2 cellular contexts compared by ENCODE assay signal in the genomic region with DNA sequence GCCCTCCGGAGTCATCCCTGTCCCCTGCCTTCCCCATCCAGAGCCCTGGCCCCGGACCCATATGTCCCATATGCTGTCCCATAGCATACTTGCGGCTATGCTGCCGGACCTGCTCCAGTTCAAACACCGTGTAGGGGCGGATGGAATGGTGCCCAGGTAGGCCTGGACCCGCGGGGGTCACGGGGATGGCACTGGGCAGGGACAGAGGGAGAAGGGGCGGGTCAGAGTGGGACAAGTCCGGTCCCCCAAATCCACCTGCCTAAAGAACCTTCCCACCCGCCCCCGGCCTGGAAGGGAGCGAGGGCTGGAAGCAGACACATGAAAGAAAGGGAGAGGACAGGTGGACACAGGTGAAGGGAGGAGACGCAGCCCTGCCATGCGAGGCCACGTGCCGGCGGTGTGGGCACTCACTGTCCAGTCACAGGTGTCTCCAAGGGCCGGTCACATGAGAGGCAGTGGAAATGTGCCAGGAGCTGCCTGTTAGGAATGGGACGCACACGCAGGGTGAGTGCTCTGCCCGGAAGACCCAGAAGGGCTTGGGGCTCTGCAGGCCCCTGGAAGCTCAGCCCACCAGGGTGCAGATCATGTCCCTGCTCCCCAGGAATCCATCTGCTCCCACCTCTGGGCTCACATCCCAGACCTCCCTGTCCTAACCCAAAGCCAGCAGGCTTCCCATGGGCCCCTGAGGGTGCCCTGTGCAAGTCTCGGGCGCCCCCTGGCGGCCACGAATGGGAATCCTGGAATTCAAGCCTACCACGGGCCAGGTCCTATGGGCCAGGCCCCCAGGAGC.
TF ChIP-seq lines count a peak whose summit lies in the region.

No MANE protein-coding gene starts in this region.

TF ChIP-seq in A549, 52 proteins besides CTCF, POLR2A, EP300 and RAD21 (continued from another document):
- TF ChIP-seq, protein P1, sequence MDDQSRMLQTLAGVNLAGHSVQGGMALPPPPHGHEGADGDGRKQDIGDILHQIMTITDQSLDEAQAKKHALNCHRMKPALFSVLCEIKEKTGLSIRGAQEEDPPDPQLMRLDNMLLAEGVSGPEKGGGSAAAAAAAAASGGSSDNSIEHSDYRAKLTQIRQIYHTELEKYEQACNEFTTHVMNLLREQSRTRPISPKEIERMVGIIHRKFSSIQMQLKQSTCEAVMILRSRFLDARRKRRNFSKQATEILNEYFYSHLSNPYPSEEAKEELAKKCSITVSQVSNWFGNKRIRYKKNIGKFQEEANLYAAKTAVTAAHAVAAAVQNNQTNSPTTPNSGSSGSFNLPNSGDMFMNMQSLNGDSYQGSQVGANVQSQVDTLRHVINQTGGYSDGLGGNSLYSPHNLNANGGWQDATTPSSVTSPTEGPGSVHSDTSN (IDR thresholded peaks at IDR 0.05) = no peak
TF ChIP-seq in A549: peak in this region for 3.

TF ChIP-seq in SK-N-SH treated with all-trans-retinoic acid at 6 μM for 48 hours, 23 proteins besides CTCF, POLR2A, EP300 and RAD21 (continued from another document):
- TF ChIP-seq GLIS3 (CRISPR knock-in tag; IDR thresholded peaks at IDR 0.05) = no peak
- TF ChIP-seq, protein P2, sequence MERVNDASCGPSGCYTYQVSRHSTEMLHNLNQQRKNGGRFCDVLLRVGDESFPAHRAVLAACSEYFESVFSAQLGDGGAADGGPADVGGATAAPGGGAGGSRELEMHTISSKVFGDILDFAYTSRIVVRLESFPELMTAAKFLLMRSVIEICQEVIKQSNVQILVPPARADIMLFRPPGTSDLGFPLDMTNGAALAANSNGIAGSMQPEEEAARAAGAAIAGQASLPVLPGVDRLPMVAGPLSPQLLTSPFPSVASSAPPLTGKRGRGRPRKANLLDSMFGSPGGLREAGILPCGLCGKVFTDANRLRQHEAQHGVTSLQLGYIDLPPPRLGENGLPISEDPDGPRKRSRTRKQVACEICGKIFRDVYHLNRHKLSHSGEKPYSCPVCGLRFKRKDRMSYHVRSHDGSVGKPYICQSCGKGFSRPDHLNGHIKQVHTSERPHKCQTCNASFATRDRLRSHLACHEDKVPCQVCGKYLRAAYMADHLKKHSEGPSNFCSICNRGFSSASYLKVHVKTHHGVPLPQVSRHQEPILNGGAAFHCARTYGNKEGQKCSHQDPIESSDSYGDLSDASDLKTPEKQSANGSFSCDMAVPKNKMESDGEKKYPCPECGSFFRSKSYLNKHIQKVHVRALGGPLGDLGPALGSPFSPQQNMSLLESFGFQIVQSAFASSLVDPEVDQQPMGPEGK (CRISPR knock-in tag; IDR thresholded peaks at IDR 0.05; ENCODE audit: borderline replicate concordance) = no peak
- TF ChIP-seq BACH2 (CRISPR knock-in tag; IDR thresholded peaks at IDR 0.05; ENCODE audit: borderline replicate concordance) = no peak
